Comparison of ENCODE assay signal across 13 cellular contexts in the genomic region with DNA sequence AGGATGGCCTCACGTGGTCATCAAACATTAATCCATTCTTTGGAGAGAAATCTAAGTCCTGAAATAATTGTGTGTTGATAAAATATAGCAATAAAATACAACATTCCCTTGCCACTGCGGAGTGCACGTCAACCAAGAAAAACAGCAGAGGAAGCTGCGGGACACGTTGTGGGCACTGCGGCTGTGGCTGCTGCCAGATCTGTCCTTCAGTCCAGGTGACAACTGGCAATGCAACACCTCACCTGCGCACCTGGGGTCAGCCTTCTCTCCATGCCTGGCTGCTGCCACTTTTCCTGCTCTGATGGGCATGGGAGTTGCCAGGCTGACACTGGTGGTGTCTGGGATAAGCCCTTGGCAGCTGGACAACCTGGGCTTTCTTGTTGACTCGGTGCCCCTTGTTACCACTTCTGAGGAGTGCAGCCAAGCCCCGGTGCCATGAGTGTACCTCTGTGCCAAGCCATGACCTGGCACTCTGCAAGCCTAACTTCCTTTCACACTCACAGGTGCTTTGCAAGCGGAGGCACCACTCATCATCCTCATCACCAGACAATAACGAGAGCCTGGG.
DNase-seq lines count a peak whose midpoint lies in the region; TF ChIP-seq lines count a peak whose summit lies in the region.
"Had no signal": no experiment of that assay in that cellular context is flagged by ENCODE, and none has a peak within 500 bp of the region (broad histone marks: within the 10 kb centered on the region; RNA-seq: fewer than 3 reads in every experiment).

No MANE protein-coding gene starts in this region.

- H3K9ac ChIP-seq in SK-N-SH, result no peak overlapping the region
- H3K9ac ChIP-seq: BLaER1, GM23248 had no signal

- TF ChIP-seq CTCF in VCaP (conservative IDR thresholded peaks at IDR 0.05), result peak; percentile 12; the same call in 1 of the 2 replicates
- TF ChIP-seq CTCF in mesothelial cell of epicardium (IDR thresholded peaks at IDR 0.05; ENCODE audit: unreplicated experiment), result no peak
- TF ChIP-seq CTCF in thyroid gland (IDR thresholded peaks at IDR 0.05), result peak in 2 of 6 experiments; percentile 17 to 25
- TF ChIP-seq CTCF in osteoblast (IDR thresholded peaks at IDR 0.05; ENCODE audit: extremely low read depth, low read depth, low read length), result no peak
- TF ChIP-seq CTCF in SK-N-SH (IDR thresholded peaks at IDR 0.05), result no peak

- H3K4me3 ChIP-seq in thyroid gland (replicated peaks in 1 of 3) (no peak overlapping the region), osteoblast (ENCODE audit: insufficient read depth, low read length) (no peak overlapping the region), SK-N-SH (ENCODE audit: low read depth in 2 of 2, low read length in 1 of 2) (no peak overlapping the region)
- H3K4me3 ChIP-seq: BLaER1, GM23248, HAP-1 had no signal

- POLR2A ChIA-PET in SK-N-SH (lab: Yijun Ruan, JAX), result no interaction called here

- no peaks in the 10 kb centered on the region for H3K36me3 Mint-ChIP-seq in mesothelial cell of epicardium
- H3K36me3 Mint-ChIP-seq: CD14-positive monocyte; CD4-positive, alpha-beta memory T cell had no signal

- H3K9me2 ChIP-seq in SK-N-SH, result no peaks in the 10 kb centered on the region

- TF ChIP-seq EP300 in SK-N-SH (IDR thresholded peaks at IDR 0.05; ENCODE audit: borderline replicate concordance in 1 of 2, low read depth in 1 of 2, low read length in 1 of 2), result no peak

- H3K27ac ChIP-seq in VCaP (no peak overlapping the region; the same call in 1 of the 2 replicates), thyroid gland (no peak overlapping the region), osteoblast (ENCODE audit: low read depth, low read length) (no peak overlapping the region), SK-N-SH (ENCODE audit: low read depth in 2 of 2, low read length in 1 of 2) (no peak overlapping the region)
- H3K27ac ChIP-seq: 22Rv1, BLaER1, GM23248 had no signal

- H3F3A ChIP-seq in SK-N-SH (replicated peaks; ENCODE audit: insufficient read depth), result no peaks in the 10 kb centered on the region

- peak overlapping the region; percentile 87 for H3K27ac Mint-ChIP-seq in mesothelial cell of epicardium
- H3K27ac Mint-ChIP-seq: CD4-positive, alpha-beta memory T cell had no signal

- DNase-seq in DMS79 treated with DMSO at 0.1 percent for 48 hours (lab: John Stamatoyannopoulos, UW), result peak; percentile 42
- no peak for DNase-seq in DMS79 (lab: John Stamatoyannopoulos, UW)
- DNase-seq in mesothelial cell of epicardium (ENCODE audit: low spot score in 2 of 2, unreplicated experiment in 2 of 2), result no peak
- peak; percentile 84 to 86 for DNase-seq in thyroid gland
- DNase-seq in osteoblast (ENCODE audit: insufficient read length, low spot score, missing footprints), result no peak
- no peak for DNase-seq in SK-N-SH
- DNase-seq: CD4-positive, alpha-beta memory T cell; GM23248 had no signal

- no peaks in the 10 kb centered on the region for H3K27me3 Mint-ChIP-seq in mesothelial cell of epicardium (ENCODE audit: low read depth)

- no peaks in the 10 kb centered on the region for H3K27me3 ChIP-seq in thyroid gland
- no peaks in the 10 kb centered on the region for H3K27me3 ChIP-seq in osteoblast (ENCODE audit: insufficient read depth, low read length)
- no peaks in the 10 kb centered on the region for H3K27me3 ChIP-seq in SK-N-SH (ENCODE audit: insufficient read depth)
- H3K27me3 ChIP-seq: BLaER1 had no signal

- CTCF ChIA-PET in SK-N-SH (lab: Yijun Ruan, JAX), result no interaction called here

- no peak for TF ChIP-seq RAD21 in SK-N-SH (IDR thresholded peaks at IDR 0.05; ENCODE audit: low read length)

- H3K4me1 ChIP-seq in thyroid gland (no peaks in the 10 kb centered on the region), osteoblast (ENCODE audit: insufficient read depth, low read length) (no peaks in the 10 kb centered on the region), SK-N-SH (ENCODE audit: control insufficient read depth in 1 of 2, insufficient read depth in 2 of 2, low read depth in 1 of 2, low read length in 1 of 2) (no peaks in the 10 kb centered on the region; a peak in 1 of 4 replicates)
- H3K4me1 ChIP-seq: BLaER1, HAP-1 had no signal

- H3K4me2 ChIP-seq in osteoblast (ENCODE audit: insufficient read depth, low read length), result no peak overlapping the region
- no peak overlapping the region for H3K4me2 ChIP-seq in SK-N-SH
- H3K4me2 ChIP-seq: BLaER1 had no signal

- 48 to 54% methylated on average over 11 of the region's 11 CpGs for WGBS in thyroid gland, 2 donors
- 44% methylated on average over 11 of the region's 11 CpGs for WGBS in SK-N-SH (ENCODE audit: low lambda C conversion rate)

- H3K79me2 ChIP-seq in osteoblast (ENCODE audit: insufficient read depth, low read length) (no peaks in the 10 kb centered on the region), SK-N-SH (ENCODE audit: insufficient read depth) (no peaks in the 10 kb centered on the region)

- H2AFZ ChIP-seq in osteoblast (ENCODE audit: low read length) (no peak overlapping the region), SK-N-SH (ENCODE audit: low read depth) (no peak overlapping the region)
- H2AFZ ChIP-seq: GM23248 had no signal

- H3K4me3 Mint-ChIP-seq in mesothelial cell of epicardium, result no peak overlapping the region
- H3K4me3 Mint-ChIP-seq: CD14-positive monocyte; CD4-positive, alpha-beta memory T cell had no signal

- intact Hi-C loops in thyroid gland (cut with DNase I), result no loop called here

- H3K9me3 Mint-ChIP-seq in mesothelial cell of epicardium, result no peaks in the 10 kb centered on the region

- peaks cover 25% of the 10 kb centered on the region for H3K4me1 Mint-ChIP-seq in mesothelial cell of epicardium
- H3K4me1 Mint-ChIP-seq: CD14-positive monocyte; CD4-positive, alpha-beta memory T cell had no signal

- no peak for TF ChIP-seq POLR2A in thyroid gland (IDR thresholded peaks at IDR 0.05)

- no peaks in the 10 kb centered on the region for H4K20me1 ChIP-seq in osteoblast (ENCODE audit: insufficient read depth, low read length)
- H4K20me1 ChIP-seq in SK-N-SH (ENCODE audit: insufficient read depth), result no peaks in the 10 kb centered on the region
- H4K20me1 ChIP-seq: BLaER1 had no signal

- H3K36me3 ChIP-seq in thyroid gland (no peaks in the 10 kb centered on the region), osteoblast (ENCODE audit: insufficient read depth, low read length) (no peaks in the 10 kb centered on the region), SK-N-SH (replicated peaks in 1 of 2; ENCODE audit: control insufficient read depth in 1 of 2, insufficient read depth in 2 of 2, low read length in 1 of 2) (no peaks in the 10 kb centered on the region)
- H3K36me3 ChIP-seq: BLaER1, HAP-1 had no signal

- H3K9me3 ChIP-seq in thyroid gland (no peaks in the 10 kb centered on the region), osteoblast (ENCODE audit: low read depth, low read length) (no peaks in the 10 kb centered on the region), SK-N-SH (no peaks in the 10 kb centered on the region)
- H3K9me3 ChIP-seq: BLaER1, HAP-1 had no signal

TF ChIP-seq in SK-N-SH, 30 proteins besides CTCF, POLR2A, EP300 and RAD21 (continues in another document):
- TF ChIP-seq RCOR1 (IDR thresholded peaks at IDR 0.05; ENCODE audit: low read length), result no peak
- TF ChIP-seq, protein P1, sequence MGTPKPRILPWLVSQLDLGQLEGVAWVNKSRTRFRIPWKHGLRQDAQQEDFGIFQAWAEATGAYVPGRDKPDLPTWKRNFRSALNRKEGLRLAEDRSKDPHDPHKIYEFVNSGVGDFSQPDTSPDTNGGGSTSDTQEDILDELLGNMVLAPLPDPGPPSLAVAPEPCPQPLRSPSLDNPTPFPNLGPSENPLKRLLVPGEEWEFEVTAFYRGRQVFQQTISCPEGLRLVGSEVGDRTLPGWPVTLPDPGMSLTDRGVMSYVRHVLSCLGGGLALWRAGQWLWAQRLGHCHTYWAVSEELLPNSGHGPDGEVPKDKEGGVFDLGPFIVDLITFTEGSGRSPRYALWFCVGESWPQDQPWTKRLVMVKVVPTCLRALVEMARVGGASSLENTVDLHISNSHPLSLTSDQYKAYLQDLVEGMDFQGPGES (IDR thresholded peaks at IDR 0.05; ENCODE audit: low read depth, low read length), result no peak
- TF ChIP-seq TCF12 (IDR thresholded peaks at IDR 0.05), result no peak
- TF ChIP-seq FOSL2 (IDR thresholded peaks at IDR 0.05; ENCODE audit: borderline replicate concordance, low read depth), result no peak
- TF ChIP-seq, protein P2, sequence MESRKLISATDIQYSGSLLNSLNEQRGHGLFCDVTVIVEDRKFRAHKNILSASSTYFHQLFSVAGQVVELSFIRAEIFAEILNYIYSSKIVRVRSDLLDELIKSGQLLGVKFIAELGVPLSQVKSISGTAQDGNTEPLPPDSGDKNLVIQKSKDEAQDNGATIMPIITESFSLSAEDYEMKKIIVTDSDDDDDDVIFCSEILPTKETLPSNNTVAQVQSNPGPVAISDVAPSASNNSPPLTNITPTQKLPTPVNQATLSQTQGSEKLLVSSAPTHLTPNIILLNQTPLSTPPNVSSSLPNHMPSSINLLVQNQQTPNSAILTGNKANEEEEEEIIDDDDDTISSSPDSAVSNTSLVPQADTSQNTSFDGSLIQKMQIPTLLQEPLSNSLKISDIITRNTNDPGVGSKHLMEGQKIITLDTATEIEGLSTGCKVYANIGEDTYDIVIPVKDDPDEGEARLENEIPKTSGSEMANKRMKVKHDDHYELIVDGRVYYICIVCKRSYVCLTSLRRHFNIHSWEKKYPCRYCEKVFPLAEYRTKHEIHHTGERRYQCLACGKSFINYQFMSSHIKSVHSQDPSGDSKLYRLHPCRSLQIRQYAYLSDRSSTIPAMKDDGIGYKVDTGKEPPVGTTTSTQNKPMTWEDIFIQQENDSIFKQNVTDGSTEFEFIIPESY (IDR thresholded peaks at IDR 0.05; ENCODE audit: borderline replicate concordance, low read depth), result no peak
- TF ChIP-seq JUND (IDR thresholded peaks at IDR 0.05), result no peak
- TF ChIP-seq, protein P3, sequence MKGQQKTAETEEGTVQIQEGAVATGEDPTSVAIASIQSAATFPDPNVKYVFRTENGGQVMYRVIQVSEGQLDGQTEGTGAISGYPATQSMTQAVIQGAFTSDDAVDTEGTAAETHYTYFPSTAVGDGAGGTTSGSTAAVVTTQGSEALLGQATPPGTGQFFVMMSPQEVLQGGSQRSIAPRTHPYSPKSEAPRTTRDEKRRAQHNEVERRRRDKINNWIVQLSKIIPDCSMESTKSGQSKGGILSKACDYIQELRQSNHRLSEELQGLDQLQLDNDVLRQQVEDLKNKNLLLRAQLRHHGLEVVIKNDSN (IDR thresholded peaks at IDR 0.05; ENCODE audit: borderline replicate concordance, low read depth), result no peak
- TF ChIP-seq RFX5 (IDR thresholded peaks at IDR 0.05; ENCODE audit: low read length), result no peak
- TF ChIP-seq, protein P4, sequence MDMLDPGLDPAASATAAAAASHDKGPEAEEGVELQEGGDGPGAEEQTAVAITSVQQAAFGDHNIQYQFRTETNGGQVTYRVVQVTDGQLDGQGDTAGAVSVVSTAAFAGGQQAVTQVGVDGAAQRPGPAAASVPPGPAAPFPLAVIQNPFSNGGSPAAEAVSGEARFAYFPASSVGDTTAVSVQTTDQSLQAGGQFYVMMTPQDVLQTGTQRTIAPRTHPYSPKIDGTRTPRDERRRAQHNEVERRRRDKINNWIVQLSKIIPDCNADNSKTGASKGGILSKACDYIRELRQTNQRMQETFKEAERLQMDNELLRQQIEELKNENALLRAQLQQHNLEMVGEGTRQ (IDR thresholded peaks at IDR 0.05; ENCODE audit: borderline replicate concordance, low read depth, low read length), result no peak
- no peak for TF ChIP-seq GABPA (IDR thresholded peaks at IDR 0.05; ENCODE audit: low read depth)

Comparison
In these comparisons a context has a peak if more than half of its experiments do, and no peak if none do; other contexts are left out.
1. DNase-seq: peak in DMS79 treated with DMSO at 0.1 percent for 48 hours (single experiment) and thyroid gland (2 of 2); none in DMS79 (single experiment), mesothelial cell of epicardium (0 of 2), osteoblast (single experiment) and SK-N-SH (single experiment).